12 cellular contexts compared by ENCODE assay signal in genomic region chr2:178870703-178871102, GRCh38.
A peak's percentile ranks its signal among the peaks of the same experiment; 100 is the strongest.
DNase-seq lines count a peak whose midpoint lies in the region; TF ChIP-seq lines count a peak whose summit lies in the region.
"Had no signal": no experiment of that assay in that cellular context is flagged by ENCODE, and none has a peak within 500 bp of the region (broad histone marks: within the 10 kb centered on the region; RNA-seq: fewer than 3 reads in every experiment).

No MANE protein-coding gene starts in this region.

- no peak overlapping the region for H2BK12ac ChIP-seq in trophoblast cell (ENCODE audit: low read length)

- peaks cover 0 to 3% of the 10 kb centered on the region in 2 experiments for H3K4me1 ChIP-seq in trophoblast cell (ENCODE audit: control insufficient read depth in 1 of 2, insufficient read depth in 2 of 2, low read length in 2 of 2)
- H3K4me1 ChIP-seq in Peyer's patch, result no peaks in the 10 kb centered on the region

- H3K18ac ChIP-seq in trophoblast cell (ENCODE audit: low read length), result no peak overlapping the region

- peak overlapping the region; percentile 43 for H3K9ac ChIP-seq in trophoblast cell (ENCODE audit: low read length)

- H2BK5ac ChIP-seq in trophoblast cell (ENCODE audit: low read depth, low read length, poor library complexity), result no peak overlapping the region

- no peak overlapping the region for H2BK120ac ChIP-seq in trophoblast cell (ENCODE audit: insufficient read depth, low read length, poor library complexity)

- H3K27me3 ChIP-seq in trophoblast cell (ENCODE audit: insufficient read depth, low read length) (no peaks in the 10 kb centered on the region), Peyer's patch (no peaks in the 10 kb centered on the region)

- DNase-seq in NOMO-1 treated with DMSO at 0.1 percent for 48 hours (lab: John Stamatoyannopoulos, UW; ENCODE audit: unreplicated experiment) (peak; percentile 7), NOMO-1 (lab: John Stamatoyannopoulos, UW; ENCODE audit: unreplicated experiment in 2 of 2) (no peak), NB4 (ENCODE audit: low read depth) (peak; percentile 17), epithelial cell of esophagus (ENCODE audit: low read depth) (peak; percentile 73), trophoblast cell (peak in 1 of 2 donors; percentile 6), pons (ENCODE audit: low spot score) (no peak), Peyer's patch (no peak)
- DNase-seq in stimulated activated CD8-positive, alpha-beta memory T cell treated with anti-CD3 and anti-CD28 coated beads, Interleukin-4, amount 100 ng/mL, for 48 hours, result no peak
- DNase-seq: activated CD4-positive, alpha-beta T cell treated with anti-CD3 and anti-CD28 coated beads, Interleukin-2, amount 50 U/mL, for 48 hours; head of caudate nucleus; NCI-H1436 treated with DMSO at 0.1 percent for 48 hours; NCI-H748 treated with DMSO at 0.1 percent for 48 hours had no signal

- no peak overlapping the region for H3K23ac ChIP-seq in trophoblast cell (ENCODE audit: low read length)

- no peak for TF ChIP-seq CTCF in NB4 (IDR thresholded peaks at IDR 0.05; ENCODE audit: low read depth, low read length)
- TF ChIP-seq CTCF in epithelial cell of esophagus (IDR thresholded peaks at IDR 0.05; ENCODE audit: insufficient read depth, low read depth, low read length, missing control alignments), result no peak
- no peak for TF ChIP-seq CTCF in Peyer's patch (IDR thresholded peaks at IDR 0.05)

- H2AK5ac ChIP-seq in trophoblast cell (ENCODE audit: low read length), result no peak overlapping the region

- H4K91ac ChIP-seq in trophoblast cell (ENCODE audit: low read depth, low read length), result no peak overlapping the region

- H3K79me2 ChIP-seq in trophoblast cell (ENCODE audit: control insufficient read depth, insufficient read depth, low read length, poor library complexity), result no peaks in the 10 kb centered on the region

- H3K79me1 ChIP-seq in trophoblast cell (ENCODE audit: low read length), result no peaks in the 10 kb centered on the region

- H4K8ac ChIP-seq in trophoblast cell (ENCODE audit: low read depth, low read length), result no peak overlapping the region

- H3K4me2 ChIP-seq in trophoblast cell (ENCODE audit: low read length), result no peak overlapping the region

- H3K27ac ChIP-seq in trophoblast cell (ENCODE audit: low read depth, low read length) (no peak overlapping the region), Peyer's patch (no peak overlapping the region)

- no peak overlapping the region for H3K4ac ChIP-seq in trophoblast cell (ENCODE audit: low read depth, low read length)

- H3K14ac ChIP-seq in trophoblast cell (ENCODE audit: low read length), result no peak overlapping the region

- H2AFZ ChIP-seq in trophoblast cell (ENCODE audit: insufficient read depth, low read length, poor library complexity), result no peak overlapping the region

- WGBS in trophoblast cell (ENCODE audit: extremely low coverage, insufficient coverage, insufficient read length), result no CpG with 5 or more reads among the region's 3 CpGs

- H3K36me3 ChIP-seq in trophoblast cell (ENCODE audit: control insufficient read depth in 1 of 2, insufficient read depth in 2 of 2, low read length in 2 of 2), result no peaks in the 10 kb centered on the region
- H3K36me3 ChIP-seq in Peyer's patch, result no peaks in the 10 kb centered on the region

- TF ChIP-seq POLR2A in NB4 (IDR thresholded peaks at IDR 0.05; ENCODE audit: extremely low read depth, insufficient read length), result no peak
- TF ChIP-seq POLR2A in Peyer's patch (IDR thresholded peaks at IDR 0.05), result no peak

- H4K12ac ChIP-seq in trophoblast cell (ENCODE audit: low read depth, low read length), result no peak overlapping the region

- no peak overlapping the region for H3K4me3 ChIP-seq in NB4 (ENCODE audit: low read depth, low read length)
- no peak overlapping the region for H3K4me3 ChIP-seq in epithelial cell of esophagus (ENCODE audit: low read length)
- no peak overlapping the region for H3K4me3 ChIP-seq in trophoblast cell (ENCODE audit: low read depth, low read length)
- no peak overlapping the region for H3K4me3 ChIP-seq in Peyer's patch

- H3K9me3 ChIP-seq in trophoblast cell (ENCODE audit: insufficient read depth, low read depth, low read length) (no peaks in the 10 kb centered on the region), Peyer's patch (no peaks in the 10 kb centered on the region)

Comparison
In these comparisons a context has a peak if more than half of its experiments do, and no peak if none do; other contexts are left out.
1. DNase-seq: peak in NOMO-1 treated with DMSO at 0.1 percent for 48 hours (single experiment), NB4 (single experiment) and epithelial cell of esophagus (single experiment); none in NOMO-1 (0 of 2), pons (single experiment), Peyer's patch (0 of 3) and stimulated activated CD8-positive, alpha-beta memory T cell treated with anti-CD3 and anti-CD28 coated beads, Interleukin-4, amount 100 ng/mL, for 48 hours (single experiment).